Comparison of ENCODE assay signal across 19 cellular contexts in the genomic region with DNA sequence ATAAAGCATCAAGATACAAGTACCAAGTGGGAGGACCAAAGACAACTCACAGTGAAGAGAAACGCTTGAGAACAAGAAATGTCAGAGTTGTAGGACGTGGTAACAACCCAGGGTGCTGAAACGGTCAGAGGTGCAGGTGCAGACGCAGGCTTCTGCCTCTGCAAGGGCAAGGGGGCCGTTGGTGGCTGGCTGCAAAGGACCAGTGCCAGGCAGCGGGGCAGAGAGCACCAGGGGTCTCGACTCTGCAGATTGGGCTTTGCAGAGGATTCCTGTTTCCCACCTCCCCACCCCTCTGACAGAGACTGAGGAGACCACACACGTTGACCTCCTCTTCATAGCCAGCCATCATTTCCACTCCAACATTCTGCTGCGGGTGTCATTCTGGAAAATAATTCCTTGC. TPM values are rescaled to one million over a fixed set of nuclear protein-coding genes. Genes with fewer than 3 reads are reported as not detected.
DNase-seq lines count a peak whose midpoint lies in the region; ATAC-seq and TF ChIP-seq lines count a peak whose summit lies in the region.
"Had no signal": no experiment of that assay in that cellular context is flagged by ENCODE, and none has a peak within 500 bp of the region (broad histone marks: within the 10 kb centered on the region; RNA-seq: fewer than 3 reads in every experiment).

No MANE protein-coding gene starts in this region.

- no peak for DNase-seq in heart right ventricle
- DNase-seq in left cardiac atrium = no peak
- no peak for DNase-seq in neural progenitor cell (ENCODE audit: low spot score)
- no peak for DNase-seq in thoracic aorta (ENCODE audit: low spot score)
- DNase-seq in AML-193 (lab: John Stamatoyannopoulos, UW) = no peak
- no peak for DNase-seq in amygdala (lab: John Stamatoyannopoulos, UW)
- DNase-seq: 8988T; DMS79 treated with DMSO at 0.1 percent for 48 hours; NCI-H1417; NCI-H187; NCI-H2107; NCI-H510A; NCI-H748 treated with DMSO at 0.1 percent for 48 hours; NK-92 treated with Interleukin-12 subunit alpha and Interleukin-12 subunit beta, amount 100 ng/mL, for 24 hours; SHP77 had no signal

- peak overlapping the region; percentile 33 for H3K27ac Mint-ChIP-seq in neural progenitor cell
- H3K27ac Mint-ChIP-seq: B cell had no signal

- no peaks in the 10 kb centered on the region for H3K27me3 ChIP-seq in heart right ventricle
- H3K27me3 ChIP-seq in neural progenitor cell = no peaks in the 10 kb centered on the region
- H3K27me3 ChIP-seq in thoracic aorta (replicated peaks; ENCODE audit: insufficient read depth) = no peaks in the 10 kb centered on the region

- H3K36me3 ChIP-seq in heart right ventricle = peaks cover 0 to 10% (median 3%) of the 10 kb centered on the region in 9 donors
- H3K36me3 ChIP-seq in neural progenitor cell = no peaks in the 10 kb centered on the region
- H3K36me3 ChIP-seq in thoracic aorta = no peaks in the 10 kb centered on the region

- WGBS in heart right ventricle, 2 donors = 79 to 86% methylated on average over 9 of the region's 9 CpGs

- no peaks in the 10 kb centered on the region for H3K79me2 ChIP-seq in neural progenitor cell (ENCODE audit: low read depth)

- H3K4me3 Mint-ChIP-seq in neural progenitor cell = no peak overlapping the region
- H3K4me3 Mint-ChIP-seq: B cell had no signal

- no peak overlapping the region for H3K4me3 ChIP-seq in heart right ventricle
- no peak overlapping the region for H3K4me3 ChIP-seq in neural progenitor cell
- no peak overlapping the region for H3K4me3 ChIP-seq in thoracic aorta
- H3K4me3 ChIP-seq: K562 had no signal

- peaks cover 4% of the 10 kb centered on the region for H3K27me3 Mint-ChIP-seq in neural progenitor cell (ENCODE audit: insufficient read depth, low read depth)
- H3K27me3 Mint-ChIP-seq: B cell had no signal

- peaks cover 21 to 91% (median 49%) of the 10 kb centered on the region in 9 donors for H3K4me1 ChIP-seq in heart right ventricle
- H3K4me1 ChIP-seq in neural progenitor cell = no peaks in the 10 kb centered on the region
- H3K4me1 ChIP-seq in thoracic aorta (ENCODE audit: control insufficient read depth in 1 of 2, low read depth in 2 of 2) = peaks cover 59 to 98% of the 10 kb centered on the region in 2 donors

- H3K27ac ChIP-seq in heart right ventricle = peak overlapping the region in 7 of 10 donors; percentile 14 to 92 (median 87)
- peak overlapping the region; percentile 94 for H3K27ac ChIP-seq in VCaP
- H3K27ac ChIP-seq in neural progenitor cell = no peak overlapping the region
- H3K27ac ChIP-seq in thoracic aorta = peak overlapping the region; percentile 84 to 88

- no peaks in the 10 kb centered on the region for H3K36me3 Mint-ChIP-seq in neural progenitor cell

- TF ChIP-seq CTCF in heart right ventricle (IDR thresholded peaks at IDR 0.05) (no peak), VCaP (conservative IDR thresholded peaks at IDR 0.05) (no peak), neural progenitor cell (IDR thresholded peaks at IDR 0.05) (no peak), thoracic aorta (IDR thresholded peaks at IDR 0.05) (no peak)

- H3K4me1 Mint-ChIP-seq in neural progenitor cell = peaks cover 8% of the 10 kb centered on the region

- H2AFZ ChIP-seq in neural progenitor cell (replicated peaks) = no peak overlapping the region

- no peak overlapping the region for H3K4me2 ChIP-seq in neural progenitor cell

- H3K9me3 Mint-ChIP-seq in neural progenitor cell = peaks cover 2% of the 10 kb centered on the region

- H3K9ac ChIP-seq in neural progenitor cell = no peak overlapping the region

- H4K20me1 ChIP-seq in neural progenitor cell (ENCODE audit: low read depth) = no peaks in the 10 kb centered on the region

- no peaks in the 10 kb centered on the region for H3F3A ChIP-seq in neural progenitor cell (ENCODE audit: low read depth)

- intact Hi-C loops in heart right ventricle (cut with DNase I) = loop anchor here in 2 of 10 donors (5.0 kb wide), 1 partner anchor 39 kb away; a partner anchor contains a TSS
- intact Hi-C loops in left cardiac atrium (cut with DNase I) = loop anchor here in 1 of 2 donors (5.0 kb wide), 1 partner anchor 39 kb away; a partner anchor contains a TSS

- H3K9me3 ChIP-seq in heart right ventricle = no peaks in the 10 kb centered on the region
- no peaks in the 10 kb centered on the region for H3K9me3 ChIP-seq in neural progenitor cell (ENCODE audit: low read depth)
- no peaks in the 10 kb centered on the region for H3K9me3 ChIP-seq in thoracic aorta

- ATAC-seq in heart right ventricle = no peak
- no peak for ATAC-seq in left cardiac atrium
- no peak for ATAC-seq in thoracic aorta (ENCODE audit: insufficient number of reproducible peaks, low FRiP score, low read depth)
- no peak for ATAC-seq in HG02973 (IDR thresholded peaks at IDR 0.05; ENCODE audit: unreplicated experiment)
- ATAC-seq: K562 had no signal

RNA-seq across cellular contexts. Expression of a gene that starts 38.3 kb away (rescaled TPM):
- total RNA-seq in heart right ventricle (10 to 100 TPM in 9 of 10 donors, 1 to 10 TPM in 1; 9.4 to 40.8 (median 12.5) TPM), left cardiac atrium (10 to 100 TPM; 12.7 to 24.3 TPM), neural progenitor cell (ENCODE audit: low replicate concordance) (0.58 and 2.4 TPM in 2 replicates), thoracic aorta (10 to 100 TPM; 22.6 to 34.5 TPM)
- polyA plus RNA-seq in heart right ventricle = 10 to 100 TPM in 1 of 2 donors, 1 to 10 TPM in 1; 5.4 to 15.3 TPM
